7 cellular contexts compared by ENCODE assay signal in the genomic region with DNA sequence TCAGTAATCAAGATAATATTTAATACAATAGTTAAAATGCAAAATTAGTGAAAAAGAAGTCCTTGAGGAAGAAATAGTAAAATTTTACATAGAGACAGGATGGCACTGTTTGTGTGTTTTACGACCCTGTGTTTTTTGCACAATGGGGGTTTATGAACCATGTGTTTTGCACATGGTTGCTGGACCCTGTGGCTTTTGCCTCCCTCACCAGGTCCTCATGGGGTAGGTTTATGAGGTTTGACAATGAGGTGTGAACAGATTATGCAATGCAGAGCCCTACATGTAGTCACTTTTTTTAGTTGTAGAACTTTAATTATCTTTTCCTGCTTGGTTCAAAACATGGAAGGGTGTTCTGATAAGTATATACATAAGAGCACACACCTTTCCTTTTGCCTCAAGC.
"Had no signal": no experiment of that assay in that cellular context is flagged by ENCODE, and none has a peak within 500 bp of the region (broad histone marks: within the 10 kb centered on the region; RNA-seq: fewer than 3 reads in every experiment).

No MANE protein-coding gene starts in this region.

- FAIRE-seq: HepG2, HTR-8/SVneo had no signal

- DNase-seq: IMR-90, KBM-7, KG1 had no signal

- H3K27ac ChIP-seq: HL-60, KMS-11 had no signal

- H3K9ac ChIP-seq: KMS-11 had no signal

- ATAC-seq: HepG2 had no signal

- H3K4me2 ChIP-seq: KMS-11 had no signal
